Comparison of ENCODE assay signal across 1 cellular context in the genomic region with DNA sequence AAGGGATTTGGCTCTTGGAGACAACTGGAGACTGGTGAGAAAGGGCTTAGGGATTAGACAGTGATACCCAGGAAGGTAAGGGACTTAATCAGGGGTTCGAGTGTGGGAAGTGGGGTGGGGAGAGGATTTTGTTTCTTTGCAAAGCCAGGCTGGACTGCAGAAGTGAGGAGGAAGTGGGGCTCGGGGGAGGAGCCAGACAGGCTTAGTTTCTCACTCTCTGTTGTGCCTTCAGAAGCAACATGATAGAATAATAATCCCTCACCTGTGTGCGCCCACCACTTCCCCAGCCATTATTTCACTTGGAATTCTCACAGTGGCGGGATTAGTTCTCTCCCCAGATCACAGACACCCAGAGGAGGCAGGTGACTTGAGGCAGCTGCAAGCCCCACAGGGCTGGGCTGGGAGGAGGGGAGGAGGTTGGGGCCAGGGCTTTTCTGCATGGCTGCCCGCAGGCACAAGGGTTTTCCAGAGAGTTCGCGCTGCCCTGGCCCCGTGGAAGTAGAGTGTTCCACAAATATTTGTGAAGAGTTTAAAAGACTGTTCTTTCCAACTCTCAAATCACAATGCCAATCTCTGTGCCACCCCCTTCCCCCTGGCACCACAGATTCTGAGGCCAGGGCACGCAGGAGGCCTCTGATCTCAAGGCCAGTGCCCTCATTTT.
TF ChIP-seq lines count a peak whose summit lies in the region.

No MANE protein-coding gene starts in this region.

TF ChIP-seq in GM23338, 12 proteins besides CTCF, POLR2A, EP300 and RAD21 (continued from another document):
- TF ChIP-seq, protein P1, sequence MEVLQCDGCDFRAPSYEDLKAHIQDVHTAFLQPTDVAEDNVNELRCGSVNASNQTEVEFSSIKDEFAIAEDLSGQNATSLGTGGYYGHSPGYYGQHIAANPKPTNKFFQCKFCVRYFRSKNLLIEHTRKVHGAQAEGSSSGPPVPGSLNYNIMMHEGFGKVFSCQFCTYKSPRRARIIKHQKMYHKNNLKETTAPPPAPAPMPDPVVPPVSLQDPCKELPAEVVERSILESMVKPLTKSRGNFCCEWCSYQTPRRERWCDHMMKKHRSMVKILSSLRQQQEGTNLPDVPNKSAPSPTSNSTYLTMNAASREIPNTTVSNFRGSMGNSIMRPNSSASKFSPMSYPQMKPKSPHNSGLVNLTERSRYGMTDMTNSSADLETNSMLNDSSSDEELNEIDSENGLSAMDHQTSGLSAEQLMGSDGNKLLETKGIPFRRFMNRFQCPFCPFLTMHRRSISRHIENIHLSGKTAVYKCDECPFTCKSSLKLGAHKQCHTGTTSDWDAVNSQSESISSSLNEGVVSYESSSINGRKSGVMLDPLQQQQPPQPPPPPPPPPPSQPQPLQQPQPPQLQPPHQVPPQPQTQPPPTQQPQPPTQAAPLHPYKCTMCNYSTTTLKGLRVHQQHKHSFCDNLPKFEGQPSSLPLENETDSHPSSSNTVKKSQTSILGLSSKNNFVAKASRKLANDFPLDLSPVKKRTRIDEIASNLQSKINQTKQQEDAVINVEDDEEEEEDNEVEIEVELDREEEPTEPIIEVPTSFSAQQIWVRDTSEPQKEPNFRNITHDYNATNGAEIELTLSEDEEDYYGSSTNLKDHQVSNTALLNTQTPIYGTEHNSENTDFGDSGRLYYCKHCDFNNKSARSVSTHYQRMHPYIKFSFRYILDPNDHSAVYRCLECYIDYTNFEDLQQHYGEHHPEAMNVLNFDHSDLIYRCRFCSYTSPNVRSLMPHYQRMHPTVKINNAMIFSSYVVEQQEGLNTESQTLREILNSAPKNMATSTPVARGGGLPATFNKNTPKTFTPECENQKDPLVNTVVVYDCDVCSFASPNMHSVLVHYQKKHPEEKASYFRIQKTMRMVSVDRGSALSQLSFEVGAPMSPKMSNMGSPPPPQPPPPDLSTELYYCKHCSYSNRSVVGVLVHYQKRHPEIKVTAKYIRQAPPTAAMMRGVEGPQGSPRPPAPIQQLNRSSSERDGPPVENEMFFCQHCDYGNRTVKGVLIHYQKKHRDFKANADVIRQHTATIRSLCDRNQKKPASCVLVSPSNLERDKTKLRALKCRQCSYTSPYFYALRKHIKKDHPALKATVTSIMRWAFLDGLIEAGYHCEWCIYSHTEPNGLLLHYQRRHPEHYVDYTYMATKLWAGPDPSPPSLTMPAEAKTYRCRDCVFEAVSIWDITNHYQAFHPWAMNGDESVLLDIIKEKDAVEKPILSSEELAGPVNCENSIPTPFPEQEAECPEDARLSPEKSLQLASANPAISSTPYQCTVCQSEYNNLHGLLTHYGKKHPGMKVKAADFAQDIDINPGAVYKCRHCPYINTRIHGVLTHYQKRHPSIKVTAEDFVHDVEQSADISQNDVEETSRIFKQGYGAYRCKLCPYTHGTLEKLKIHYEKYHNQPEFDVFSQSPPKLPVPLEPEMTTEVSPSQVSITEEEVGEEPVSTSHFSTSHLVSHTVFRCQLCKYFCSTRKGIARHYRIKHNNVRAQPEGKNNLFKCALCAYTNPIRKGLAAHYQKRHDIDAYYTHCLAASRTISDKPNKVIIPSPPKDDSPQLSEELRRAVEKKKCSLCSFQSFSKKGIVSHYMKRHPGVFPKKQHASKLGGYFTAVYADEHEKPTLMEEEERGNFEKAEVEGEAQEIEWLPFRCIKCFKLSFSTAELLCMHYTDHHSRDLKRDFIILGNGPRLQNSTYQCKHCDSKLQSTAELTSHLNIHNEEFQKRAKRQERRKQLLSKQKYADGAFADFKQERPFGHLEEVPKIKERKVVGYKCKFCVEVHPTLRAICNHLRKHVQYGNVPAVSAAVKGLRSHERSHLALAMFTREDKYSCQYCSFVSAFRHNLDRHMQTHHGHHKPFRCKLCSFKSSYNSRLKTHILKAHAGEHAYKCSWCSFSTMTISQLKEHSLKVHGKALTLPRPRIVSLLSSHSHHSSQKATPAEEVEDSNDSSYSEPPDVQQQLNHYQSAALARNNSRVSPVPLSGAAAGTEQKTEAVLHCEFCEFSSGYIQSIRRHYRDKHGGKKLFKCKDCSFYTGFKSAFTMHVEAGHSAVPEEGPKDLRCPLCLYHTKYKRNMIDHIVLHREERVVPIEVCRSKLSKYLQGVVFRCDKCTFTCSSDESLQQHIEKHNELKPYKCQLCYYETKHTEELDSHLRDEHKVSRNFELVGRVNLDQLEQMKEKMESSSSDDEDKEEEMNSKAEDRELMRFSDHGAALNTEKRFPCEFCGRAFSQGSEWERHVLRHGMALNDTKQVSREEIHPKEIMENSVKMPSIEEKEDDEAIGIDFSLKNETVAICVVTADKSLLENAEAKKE (CRISPR knock-in tag; IDR thresholded peaks at IDR 0.05): no peak
- no peak for TF ChIP-seq POLR2AphosphoS5 (IDR thresholded peaks at IDR 0.05; ENCODE audit: low read depth)
- TF ChIP-seq EZH2phosphoT487 (IDR thresholded peaks at IDR 0.05; ENCODE audit: unreplicated experiment): no peak
- no peak for TF ChIP-seq EZH2 (IDR thresholded peaks at IDR 0.05; ENCODE audit: low read depth, unreplicated experiment)
- no peak for TF ChIP-seq STAT1 (IDR thresholded peaks at IDR 0.05; ENCODE audit: unreplicated experiment)
- TF ChIP-seq, protein P2, sequence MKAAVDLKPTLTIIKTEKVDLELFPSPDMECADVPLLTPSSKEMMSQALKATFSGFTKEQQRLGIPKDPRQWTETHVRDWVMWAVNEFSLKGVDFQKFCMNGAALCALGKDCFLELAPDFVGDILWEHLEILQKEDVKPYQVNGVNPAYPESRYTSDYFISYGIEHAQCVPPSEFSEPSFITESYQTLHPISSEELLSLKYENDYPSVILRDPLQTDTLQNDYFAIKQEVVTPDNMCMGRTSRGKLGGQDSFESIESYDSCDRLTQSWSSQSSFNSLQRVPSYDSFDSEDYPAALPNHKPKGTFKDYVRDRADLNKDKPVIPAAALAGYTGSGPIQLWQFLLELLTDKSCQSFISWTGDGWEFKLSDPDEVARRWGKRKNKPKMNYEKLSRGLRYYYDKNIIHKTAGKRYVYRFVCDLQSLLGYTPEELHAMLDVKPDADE (IDR thresholded peaks at IDR 0.05): no peak
- TF ChIP-seq, protein P3, sequence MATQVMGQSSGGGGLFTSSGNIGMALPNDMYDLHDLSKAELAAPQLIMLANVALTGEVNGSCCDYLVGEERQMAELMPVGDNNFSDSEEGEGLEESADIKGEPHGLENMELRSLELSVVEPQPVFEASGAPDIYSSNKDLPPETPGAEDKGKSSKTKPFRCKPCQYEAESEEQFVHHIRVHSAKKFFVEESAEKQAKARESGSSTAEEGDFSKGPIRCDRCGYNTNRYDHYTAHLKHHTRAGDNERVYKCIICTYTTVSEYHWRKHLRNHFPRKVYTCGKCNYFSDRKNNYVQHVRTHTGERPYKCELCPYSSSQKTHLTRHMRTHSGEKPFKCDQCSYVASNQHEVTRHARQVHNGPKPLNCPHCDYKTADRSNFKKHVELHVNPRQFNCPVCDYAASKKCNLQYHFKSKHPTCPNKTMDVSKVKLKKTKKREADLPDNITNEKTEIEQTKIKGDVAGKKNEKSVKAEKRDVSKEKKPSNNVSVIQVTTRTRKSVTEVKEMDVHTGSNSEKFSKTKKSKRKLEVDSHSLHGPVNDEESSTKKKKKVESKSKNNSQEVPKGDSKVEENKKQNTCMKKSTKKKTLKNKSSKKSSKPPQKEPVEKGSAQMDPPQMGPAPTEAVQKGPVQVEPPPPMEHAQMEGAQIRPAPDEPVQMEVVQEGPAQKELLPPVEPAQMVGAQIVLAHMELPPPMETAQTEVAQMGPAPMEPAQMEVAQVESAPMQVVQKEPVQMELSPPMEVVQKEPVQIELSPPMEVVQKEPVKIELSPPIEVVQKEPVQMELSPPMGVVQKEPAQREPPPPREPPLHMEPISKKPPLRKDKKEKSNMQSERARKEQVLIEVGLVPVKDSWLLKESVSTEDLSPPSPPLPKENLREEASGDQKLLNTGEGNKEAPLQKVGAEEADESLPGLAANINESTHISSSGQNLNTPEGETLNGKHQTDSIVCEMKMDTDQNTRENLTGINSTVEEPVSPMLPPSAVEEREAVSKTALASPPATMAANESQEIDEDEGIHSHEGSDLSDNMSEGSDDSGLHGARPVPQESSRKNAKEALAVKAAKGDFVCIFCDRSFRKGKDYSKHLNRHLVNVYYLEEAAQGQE (IDR thresholded peaks at IDR 0.05; ENCODE audit: unreplicated experiment): no peak
- no peak for TF ChIP-seq ZNF331 (CRISPR knock-in tag; IDR thresholded peaks at IDR 0.05; ENCODE audit: low read depth)
